Comparison of ENCODE assay signal across 8 cellular contexts in the genomic region with DNA sequence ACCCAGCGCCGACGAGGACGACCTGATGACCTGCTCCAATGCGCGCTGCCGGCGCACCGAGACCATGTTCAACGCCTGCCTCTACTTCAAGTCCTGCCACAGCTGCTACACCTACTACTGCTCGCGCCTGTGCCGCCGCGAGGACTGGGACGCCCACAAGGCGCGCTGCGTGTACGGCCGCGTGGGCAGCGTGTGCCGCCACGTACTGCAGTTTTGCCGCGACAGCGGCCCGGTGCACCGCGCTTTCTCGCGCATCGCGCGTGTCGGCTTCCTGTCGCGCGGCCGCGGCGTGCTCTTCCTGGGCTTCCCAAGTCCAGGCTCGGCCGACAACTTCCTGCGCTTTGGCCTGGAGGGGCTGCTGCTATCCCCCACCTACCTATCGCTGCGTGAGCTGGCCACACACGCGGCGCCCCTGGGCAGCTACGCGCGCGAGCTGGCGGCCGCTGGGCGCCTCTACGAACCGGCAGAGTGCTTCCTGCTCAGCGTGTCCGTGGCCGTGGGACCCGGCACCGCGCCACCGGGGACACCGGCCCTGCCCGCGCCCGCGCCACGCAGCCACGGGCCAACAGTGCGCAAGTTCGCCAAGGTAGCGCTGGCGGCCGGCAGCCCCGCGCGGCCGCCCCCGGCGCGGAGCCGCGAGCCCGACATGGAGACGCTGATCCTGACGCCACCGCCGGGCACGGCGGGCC. TPM values are rescaled to one million over a fixed set of nuclear protein-coding genes. Genes with fewer than 3 reads are reported as not detected.
DNase-seq lines count a peak whose midpoint lies in the region; ATAC-seq and TF ChIP-seq lines count a peak whose summit lies in the region.

No MANE protein-coding gene starts in this region.

- peak overlapping the region; percentile 10 for H3K4me3 Mint-ChIP-seq in activated CD4-positive, alpha-beta memory T cell treated with anti-CD3 and anti-CD28 coated beads, Interleukin-2, amount 10 ng/mL, durations not matched to agents 7 days and 5 days

- POLR2A ChIA-PET in activated CD4-positive, alpha-beta memory T cell treated with anti-CD3 and anti-CD28 coated beads, Interleukin-2, amount 10 ng/mL, durations not matched to agents 7 days and 5 days (lab: Charles Lee) = interaction anchor here (2.2 to 3.0 kb wide), 2 partner anchors 35 to 97 kb away, joined by 8 to 19 read pairs; a partner anchor contains a TSS

- TF ChIP-seq CTCF in heart left ventricle (IDR thresholded peaks at IDR 0.05) (no peak), thoracic aorta (IDR thresholded peaks at IDR 0.05) (no peak)

- CTCF ChIA-PET in activated CD4-positive, alpha-beta memory T cell treated with anti-CD3 and anti-CD28 coated beads, Interleukin-2, amount 10 ng/mL, durations not matched to agents 7 days and 5 days (lab: Charles Lee) = interaction anchor here (0.5 to 2.6 kb wide), 2 partner anchors 12 to 188 kb away, joined by 3 to 9 read pairs; no protein-coding TSS in a partner anchor

- no peak for ATAC-seq in heart left ventricle
- ATAC-seq in right cardiac atrium = no peak
- no peak for ATAC-seq in thoracic aorta (ENCODE audit: insufficient number of reproducible peaks, low FRiP score, low read depth)
- no peak for ATAC-seq in GM19035 (IDR thresholded peaks at IDR 0.05; ENCODE audit: unreplicated experiment)

- H3K9me3 Mint-ChIP-seq in activated CD4-positive, alpha-beta memory T cell treated with anti-CD3 and anti-CD28 coated beads, Interleukin-2, amount 10 ng/mL, durations not matched to agents 7 days and 5 days = no peaks in the 10 kb centered on the region

- H3K36me3 ChIP-seq in heart left ventricle (peaks cover 0 to 15% (median 9%) of the 10 kb centered on the region in 9 donors), thoracic aorta (no peaks in the 10 kb centered on the region)

- H3K27ac ChIP-seq in heart left ventricle = peak overlapping the region in 5 of 12 donors; percentile 92 to 97 (median 95)
- no peak overlapping the region for H3K27ac ChIP-seq in right cardiac atrium (ENCODE audit: low read length)
- no peak overlapping the region for H3K27ac ChIP-seq in thoracic aorta

- peaks cover 32% of the 10 kb centered on the region for H3K4me1 Mint-ChIP-seq in activated CD4-positive, alpha-beta memory T cell treated with anti-CD3 and anti-CD28 coated beads, Interleukin-2, amount 10 ng/mL, durations not matched to agents 7 days and 5 days

- H3K27me3 Mint-ChIP-seq in activated CD4-positive, alpha-beta memory T cell treated with anti-CD3 and anti-CD28 coated beads, Interleukin-2, amount 10 ng/mL, durations not matched to agents 7 days and 5 days = peaks cover 18% of the 10 kb centered on the region

- no peak for TF ChIP-seq POLR2A in heart left ventricle (IDR thresholded peaks at IDR 0.05)

- peaks cover 14 to 80% (median 50%) of the 10 kb centered on the region in 12 donors for H3K4me1 ChIP-seq in heart left ventricle
- peaks cover 9% of the 10 kb centered on the region for H3K4me1 ChIP-seq in right cardiac atrium (ENCODE audit: control insufficient read depth, insufficient read depth, low read length)
- H3K4me1 ChIP-seq in thoracic aorta (ENCODE audit: control insufficient read depth in 1 of 2, low read depth in 2 of 2) = peaks cover 17 to 63% of the 10 kb centered on the region in 2 donors

- intact Hi-C loops in heart left ventricle (cut with DNase I) = loop anchor here in 9 of 10 donors (5.0 to 10.0 kb wide), 6 partner anchors 52 to 191 kb away; a partner anchor contains a TSS
- intact Hi-C loops in right cardiac atrium (cut with DNase I) = loop anchor here in 2 of 4 donors (5.0 to 10.0 kb wide), 3 partner anchors 96 to 141 kb away; a partner anchor contains a TSS

- 8 to 21% (median 14%) methylated on average over 18 to 95 of the region's 95 CpGs for WGBS in heart left ventricle, 4 donors
- 13% methylated on average over 95 of the region's 95 CpGs for WGBS in right cardiac atrium

- H3K9me3 ChIP-seq in heart left ventricle = no peaks in the 10 kb centered on the region
- H3K9me3 ChIP-seq in right cardiac atrium (ENCODE audit: control insufficient read depth, low read length) = no peaks in the 10 kb centered on the region
- H3K9me3 ChIP-seq in iPS-18c (ENCODE audit: control insufficient read depth, insufficient read depth, low read length) = peaks cover 2% of the 10 kb centered on the region
- H3K9me3 ChIP-seq in thoracic aorta = no peaks in the 10 kb centered on the region

- H3K4me3 ChIP-seq in heart left ventricle (peak overlapping the region in 11 of 12 donors; percentile 7 to 93 (median 85)), right cardiac atrium (ENCODE audit: low read length) (no peak overlapping the region), iPS-18c (ENCODE audit: insufficient read depth, low read depth, low read length) (peak overlapping the region; percentile 46; the same call in 1 of the 2 replicates), thoracic aorta (peak overlapping the region; percentile 99)

- peaks cover 13% of the 10 kb centered on the region for H3K36me3 Mint-ChIP-seq in activated CD4-positive, alpha-beta memory T cell treated with anti-CD3 and anti-CD28 coated beads, Interleukin-2, amount 10 ng/mL, durations not matched to agents 7 days and 5 days (ENCODE audit: low read depth)

- DNase-seq in heart left ventricle (no peak), right cardiac atrium (no peak), thoracic aorta (ENCODE audit: low spot score) (no peak), SIG-M5 (lab: John Stamatoyannopoulos, UW) (no peak), mesenteric fat pad (ENCODE audit: low spot score) (no peak)
- no peak for DNase-seq in activated CD4-positive, alpha-beta memory T cell treated with anti-CD3 and anti-CD28 coated beads, Interleukin-2, amount 10 ng/mL, durations not matched to agents 7 days and 5 days

- H3K27me3 ChIP-seq in heart left ventricle = peaks cover 0 to 44% (median 19%) of the 10 kb centered on the region in 9 donors
- H3K27me3 ChIP-seq in right cardiac atrium (ENCODE audit: control insufficient read depth, insufficient read depth) = no peaks in the 10 kb centered on the region
- H3K27me3 ChIP-seq in thoracic aorta (replicated peaks; ENCODE audit: insufficient read depth) = peaks cover 7% of the 10 kb centered on the region

- peak overlapping the region; percentile 44 for H3K27ac Mint-ChIP-seq in activated CD4-positive, alpha-beta memory T cell treated with anti-CD3 and anti-CD28 coated beads, Interleukin-2, amount 10 ng/mL, durations not matched to agents 7 days and 5 days

RNA-seq across cellular contexts. Expression of a gene that starts 2.7 kb away (rescaled TPM):
- total RNA-seq in heart left ventricle (100 to 1,000 TPM; 230 to 386 (median 266) TPM), right cardiac atrium (100 to 1,000 TPM; 176 to 227 (median 203) TPM), thoracic aorta (10 to 100 TPM; 37.5 to 92.1 TPM), mesenteric fat pad (89.6 TPM)
- polyA plus RNA-seq in heart left ventricle (100 to 1,000 TPM; 225 to 717 TPM), right cardiac atrium (329 TPM)
- 10 to 100 TPM; 82.3 to 85.4 TPM for total RNA-seq in activated CD4-positive, alpha-beta memory T cell treated with anti-CD3 and anti-CD28 coated beads, Interleukin-2, amount 10 ng/mL, durations not matched to agents 7 days and 5 days

RNA-seq across cellular contexts. Expression of a gene that starts 4.2 kb away (rescaled TPM):
- total RNA-seq in heart left ventricle (1 to 10 TPM; 2.6 to 7.0 (median 6.2) TPM), right cardiac atrium (10 to 100 TPM in 1 of 4 donors, 1 to 10 TPM in 3; 4.4 to 11.5 (median 8.0) TPM), thoracic aorta (1 to 10 TPM; 7.3 to 9.2 TPM), mesenteric fat pad (1.00 TPM)
- polyA plus RNA-seq in heart left ventricle (1 to 10 TPM; 2.8 to 5.5 TPM), right cardiac atrium (4.3 TPM)
- 1 to 10 TPM; 8.7 TPM for total RNA-seq in activated CD4-positive, alpha-beta memory T cell treated with anti-CD3 and anti-CD28 coated beads, Interleukin-2, amount 10 ng/mL, durations not matched to agents 7 days and 5 days

RNA-seq across cellular contexts. Expression of a gene that starts 5.6 kb away (rescaled TPM):
- total RNA-seq in heart left ventricle (1 to 10 TPM; 2.9 to 8.3 (median 6.1) TPM), right cardiac atrium (10 to 100 TPM in 1 of 4 donors, 1 to 10 TPM in 3; 3.0 to 10.8 (median 5.8) TPM), thoracic aorta (1 to 10 TPM; 1.8 to 2.8 TPM), mesenteric fat pad (1.6 TPM)
- polyA plus RNA-seq in heart left ventricle (10 to 100 TPM in 1 of 2 donors, 1 to 10 TPM in 1; 4.5 to 14.9 TPM), right cardiac atrium (5.2 TPM)
- total RNA-seq in activated CD4-positive, alpha-beta memory T cell treated with anti-CD3 and anti-CD28 coated beads, Interleukin-2, amount 10 ng/mL, durations not matched to agents 7 days and 5 days = 10 to 100 TPM; 12.5 to 13.6 TPM

RNA-seq across cellular contexts. Expression of a gene that starts 19.6 kb away (rescaled TPM):
- total RNA-seq in heart left ventricle (100 to 1,000 TPM; 289 to 467 (median 341) TPM), right cardiac atrium (100 to 1,000 TPM; 279 to 331 (median 301) TPM), thoracic aorta (100 to 1,000 TPM; 200 to 240 TPM), mesenteric fat pad (215 TPM)
- polyA plus RNA-seq in heart left ventricle (100 to 1,000 TPM; 454 to 605 TPM), right cardiac atrium (417 TPM)
- 100 to 1,000 TPM; 301 to 316 TPM for total RNA-seq in activated CD4-positive, alpha-beta memory T cell treated with anti-CD3 and anti-CD28 coated beads, Interleukin-2, amount 10 ng/mL, durations not matched to agents 7 days and 5 days

RNA-seq across cellular contexts. Expression of a gene that starts 38.8 kb away (rescaled TPM):
- total RNA-seq in heart left ventricle = 10 to 100 TPM; 59.4 to 82.2 (median 71.6) TPM
- 10 to 100 TPM; 63.5 to 90.8 TPM for polyA plus RNA-seq in heart left ventricle
- 10 to 100 TPM; 67.3 to 73.6 (median 71.6) TPM for total RNA-seq in right cardiac atrium
- 87.2 TPM for polyA plus RNA-seq in right cardiac atrium
- 10 to 100 TPM; 96.0 to 96.2 TPM for total RNA-seq in activated CD4-positive, alpha-beta memory T cell treated with anti-CD3 and anti-CD28 coated beads, Interleukin-2, amount 10 ng/mL, durations not matched to agents 7 days and 5 days
- total RNA-seq in thoracic aorta = 10 to 100 TPM; 61.7 to 86.2 TPM
- total RNA-seq in mesenteric fat pad = 54.9 TPM
